In genomic region chr4:87078987-87079469, GRCh38 we compare ENCODE assay signal across 8 cellular contexts.
DNase-seq lines count a peak whose midpoint lies in the region; ATAC-seq and TF ChIP-seq lines count a peak whose summit lies in the region.

No MANE protein-coding gene starts in this region.

- DNase-seq in AG04450 (ENCODE audit: low read depth, low spot score), result peak; percentile 51
- DNase-seq in amniotic epithelial cell (ENCODE audit: low read depth), result peak; percentile 85
- peak; percentile 69 to 85 for DNase-seq in foreskin fibroblast
- DNase-seq in osteoblast (ENCODE audit: insufficient read length, low spot score, missing footprints), result no peak
- DNase-seq in activated CD4-positive, alpha-beta T cell treated with anti-CD3 and anti-CD28 coated beads, Interleukin-2, amount 10 ng/mL, durations not matched to agents 7 days and 5 days, result no peak
- DNase-seq in stimulated activated naive B cell treated with anti-CD40 and anti-IgM and Interleukin-4, amounts not matched to agents 10 μg/mL and 1 μg/mL and 100 μg/mL, for 72 hours, result no peak
- no peak for DNase-seq in activated effector memory CD4-positive, alpha-beta T cell treated with anti-CD3 and anti-CD28 coated beads, Interleukin-2, amount 50 U/mL, for 16 hours

- peaks cover 35% of the 10 kb centered on the region for H3K4me1 ChIP-seq in osteoblast (ENCODE audit: insufficient read depth, low read length)

- peaks cover 3% of the 10 kb centered on the region for H4K20me1 ChIP-seq in osteoblast (ENCODE audit: insufficient read depth, low read length)

- H3K9me3 ChIP-seq in AG04450 (ENCODE audit: control insufficient read depth, insufficient read depth, low read length) (no peaks in the 10 kb centered on the region), osteoblast (ENCODE audit: low read depth, low read length) (no peaks in the 10 kb centered on the region)

- H3K27ac ChIP-seq in AG04450 (ENCODE audit: low read depth, low read length) (peak overlapping the region; percentile 42), osteoblast (ENCODE audit: low read depth, low read length) (peak overlapping the region; percentile 70)

- no peak overlapping the region for H2AFZ ChIP-seq in osteoblast (ENCODE audit: low read length)

- H3K27ac Mint-ChIP-seq in activated CD4-positive, alpha-beta T cell treated with anti-CD3 and anti-CD28 coated beads, Interleukin-2, amount 10 ng/mL, durations not matched to agents 7 days and 5 days, result no peak overlapping the region
- no peak overlapping the region for H3K27ac Mint-ChIP-seq in stimulated activated naive B cell treated with anti-CD40 and anti-IgM and Interleukin-4, amounts not matched to agents 10 μg/mL and 1 μg/mL and 100 μg/mL, for 72 hours

- no peak overlapping the region; the same call in 1 of the 2 replicates for H3K4me3 ChIP-seq in AG04450 (ENCODE audit: low read depth, low read length)
- peak overlapping the region in 1 of 2 donors; percentile 17 for H3K4me3 ChIP-seq in foreskin fibroblast (ENCODE audit: low read depth in 1 of 2, low read length in 2 of 2)
- peak overlapping the region; percentile 8 for H3K4me3 ChIP-seq in osteoblast (ENCODE audit: insufficient read depth, low read length)

- H3K27me3 ChIP-seq in AG04450 (ENCODE audit: control insufficient read depth, insufficient read depth, low read length) (no peaks in the 10 kb centered on the region), osteoblast (ENCODE audit: insufficient read depth, low read length) (no peaks in the 10 kb centered on the region)

- peaks cover 3% of the 10 kb centered on the region for H3K9me3 Mint-ChIP-seq in activated CD4-positive, alpha-beta T cell treated with anti-CD3 and anti-CD28 coated beads, Interleukin-2, amount 10 ng/mL, durations not matched to agents 7 days and 5 days
- no peaks in the 10 kb centered on the region for H3K9me3 Mint-ChIP-seq in stimulated activated naive B cell treated with anti-CD40 and anti-IgM and Interleukin-4, amounts not matched to agents 10 μg/mL and 1 μg/mL and 100 μg/mL, for 72 hours

- CTCF ChIA-PET in AG04450 (lab: Charles Lee), result interaction anchor here (0.5 to 1.7 kb wide), 6 partner anchors 12 to 1132 kb away, joined by 3 to 11 read pairs (median 4); no protein-coding TSS in a partner anchor
- CTCF ChIA-PET in activated CD4-positive, alpha-beta T cell treated with anti-CD3 and anti-CD28 coated beads, Interleukin-2, amount 10 ng/mL, durations not matched to agents 7 days and 5 days (lab: Charles Lee), result interaction anchor here (0.7 to 2.0 kb wide), 5 partner anchors 15 to 142 kb away, joined by 3 to 5 read pairs (median 3); partner anchors contain the start of gene KLHL8

- no peak overlapping the region for H3K4me3 Mint-ChIP-seq in activated CD4-positive, alpha-beta T cell treated with anti-CD3 and anti-CD28 coated beads, Interleukin-2, amount 10 ng/mL, durations not matched to agents 7 days and 5 days
- no peak overlapping the region for H3K4me3 Mint-ChIP-seq in stimulated activated naive B cell treated with anti-CD40 and anti-IgM and Interleukin-4, amounts not matched to agents 10 μg/mL and 1 μg/mL and 100 μg/mL, for 72 hours

- no peaks in the 10 kb centered on the region for H3K36me3 ChIP-seq in osteoblast (ENCODE audit: insufficient read depth, low read length)

- no peak for TF ChIP-seq CTCF in AG04450 (IDR thresholded peaks at IDR 0.05; ENCODE audit: low read depth, low read length)
- no peak for TF ChIP-seq CTCF in foreskin fibroblast (IDR thresholded peaks at IDR 0.05; ENCODE audit: low read depth, low read length)
- no peak for TF ChIP-seq CTCF in osteoblast (IDR thresholded peaks at IDR 0.05; ENCODE audit: extremely low read depth, low read depth, low read length)

- H3K4me2 ChIP-seq in osteoblast (ENCODE audit: insufficient read depth, low read length), result peak overlapping the region; percentile 67

- ATAC-seq in GM18867 (IDR thresholded peaks at IDR 0.05; ENCODE audit: unreplicated experiment), result no peak
- no peak for ATAC-seq in stimulated activated naive B cell treated with anti-CD40 and anti-IgM and Interleukin-4, amounts not matched to agents 10 μg/mL and 1 μg/mL and 100 μg/mL, for 72 hours (replicated peaks)

- H3K4me1 Mint-ChIP-seq in activated CD4-positive, alpha-beta T cell treated with anti-CD3 and anti-CD28 coated beads, Interleukin-2, amount 10 ng/mL, durations not matched to agents 7 days and 5 days, result peaks cover 28% of the 10 kb centered on the region
- H3K4me1 Mint-ChIP-seq in stimulated activated naive B cell treated with anti-CD40 and anti-IgM and Interleukin-4, amounts not matched to agents 10 μg/mL and 1 μg/mL and 100 μg/mL, for 72 hours, result peaks cover 16 to 43% of the 10 kb centered on the region in 2 donors

- peaks cover 18% of the 10 kb centered on the region for H3K36me3 Mint-ChIP-seq in activated CD4-positive, alpha-beta T cell treated with anti-CD3 and anti-CD28 coated beads, Interleukin-2, amount 10 ng/mL, durations not matched to agents 7 days and 5 days (ENCODE audit: low read depth)
- H3K36me3 Mint-ChIP-seq in stimulated activated naive B cell treated with anti-CD40 and anti-IgM and Interleukin-4, amounts not matched to agents 10 μg/mL and 1 μg/mL and 100 μg/mL, for 72 hours, result peaks cover 4 to 7% of the 10 kb centered on the region in 2 donors

- no peaks in the 10 kb centered on the region for H3K27me3 Mint-ChIP-seq in activated CD4-positive, alpha-beta T cell treated with anti-CD3 and anti-CD28 coated beads, Interleukin-2, amount 10 ng/mL, durations not matched to agents 7 days and 5 days
- H3K27me3 Mint-ChIP-seq in stimulated activated naive B cell treated with anti-CD40 and anti-IgM and Interleukin-4, amounts not matched to agents 10 μg/mL and 1 μg/mL and 100 μg/mL, for 72 hours, result no peaks in the 10 kb centered on the region

- H3K79me2 ChIP-seq in osteoblast (ENCODE audit: insufficient read depth, low read length), result peaks cover 44% of the 10 kb centered on the region

- POLR2A ChIA-PET in AG04450 (lab: Yijun Ruan, JAX), result interaction anchor here (1.2 to 2.2 kb wide), 4 partner anchors 10 to 73 kb away, joined by 3 to 8 read pairs (median 5); no protein-coding TSS in a partner anchor
- POLR2A ChIA-PET in activated CD4-positive, alpha-beta T cell treated with anti-CD3 and anti-CD28 coated beads, Interleukin-2, amount 10 ng/mL, durations not matched to agents 7 days and 5 days (lab: Charles Lee), result no interaction called here

Comparison
In these comparisons a context has a peak if more than half of its experiments do, and no peak if none do; other contexts are left out.
1. DNase-seq: peak in AG04450 (single experiment), amniotic epithelial cell (single experiment) and foreskin fibroblast (2 of 2); none in osteoblast (single experiment), activated CD4-positive, alpha-beta T cell treated with anti-CD3 and anti-CD28 coated beads, Interleukin-2, amount 10 ng/mL, durations not matched to agents 7 days and 5 days (single experiment), stimulated activated naive B cell treated with anti-CD40 and anti-IgM and Interleukin-4, amounts not matched to agents 10 μg/mL and 1 μg/mL and 100 μg/mL, for 72 hours (single experiment) and activated effector memory CD4-positive, alpha-beta T cell treated with anti-CD3 and anti-CD28 coated beads, Interleukin-2, amount 50 U/mL, for 16 hours (single experiment).